Comparison of ENCODE assay signal across 1 cellular context in the genomic region with DNA sequence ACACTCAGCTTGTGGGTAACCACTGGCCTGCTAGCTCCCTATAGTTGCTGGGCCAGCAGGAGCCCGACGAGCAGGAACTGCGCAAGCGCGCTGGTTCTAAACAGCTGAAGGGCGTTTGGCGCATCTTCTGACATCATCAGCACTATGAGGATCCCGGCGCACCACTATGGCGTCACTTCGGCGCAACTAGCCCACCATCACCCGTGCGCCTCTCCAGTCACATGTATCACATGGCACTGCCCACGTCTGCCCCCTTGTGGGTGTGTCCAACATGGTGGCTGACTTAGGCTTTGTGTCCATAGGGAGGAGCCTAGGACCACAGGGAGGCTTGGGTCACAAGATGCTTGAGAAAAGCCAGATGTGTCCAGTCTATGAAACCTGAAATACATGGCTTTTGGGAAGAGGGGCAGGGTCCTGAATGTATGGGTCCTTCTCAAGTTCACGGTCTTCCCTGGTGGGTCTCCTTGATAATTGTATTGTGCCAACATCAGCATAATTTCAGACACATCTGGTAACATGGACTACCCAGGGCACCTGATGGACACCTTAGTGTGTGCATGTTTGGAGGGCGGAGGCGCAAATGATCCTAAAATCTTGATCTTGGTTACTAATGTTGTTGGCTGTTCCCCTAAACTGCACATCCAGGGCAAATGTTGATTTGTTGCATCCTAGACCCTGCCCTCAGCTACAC.
TF ChIP-seq lines count a peak whose summit lies in the region.

No MANE protein-coding gene starts in this region.

TF ChIP-seq in K562, 482 proteins besides CTCF, POLR2A, EP300 and RAD21 (continued from another document and continues in another):
- TF ChIP-seq, protein P1, sequence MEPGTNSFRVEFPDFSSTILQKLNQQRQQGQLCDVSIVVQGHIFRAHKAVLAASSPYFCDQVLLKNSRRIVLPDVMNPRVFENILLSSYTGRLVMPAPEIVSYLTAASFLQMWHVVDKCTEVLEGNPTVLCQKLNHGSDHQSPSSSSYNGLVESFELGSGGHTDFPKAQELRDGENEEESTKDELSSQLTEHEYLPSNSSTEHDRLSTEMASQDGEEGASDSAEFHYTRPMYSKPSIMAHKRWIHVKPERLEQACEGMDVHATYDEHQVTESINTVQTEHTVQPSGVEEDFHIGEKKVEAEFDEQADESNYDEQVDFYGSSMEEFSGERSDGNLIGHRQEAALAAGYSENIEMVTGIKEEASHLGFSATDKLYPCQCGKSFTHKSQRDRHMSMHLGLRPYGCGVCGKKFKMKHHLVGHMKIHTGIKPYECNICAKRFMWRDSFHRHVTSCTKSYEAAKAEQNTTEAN (CRISPR knock-in tag; IDR thresholded peaks at IDR 0.05) = no peak
- TF ChIP-seq KLF13 (tag; IDR thresholded peaks at IDR 0.05; ENCODE audit: borderline replicate concordance, low read depth) = no peak
- 0 out of 2 replicates have a peak, but pooled peaks have one; percentile 28 for TF ChIP-seq KHSRP (IDR thresholded peaks at IDR 0.05)
- TF ChIP-seq SMC3 (conservative IDR thresholded peaks at IDR 0.05; ENCODE audit: insufficient read depth, low read depth, low read length) = 0 out of 2 replicates have a peak, but pooled peaks have one; percentile 7
- no peak for TF ChIP-seq ZNF354B (CRISPR knock-in tag; IDR thresholded peaks at IDR 0.05)
- no peak for TF ChIP-seq ZNF174 (CRISPR knock-in tag; IDR thresholded peaks at IDR 0.05)
- no peak for TF ChIP-seq ZNF445 (CRISPR knock-in tag; IDR thresholded peaks at IDR 0.05; ENCODE audit: low read depth)
- 0 out of 2 replicates have a peak, but pooled peaks have one; percentile 4 for TF ChIP-seq JUND (IDR thresholded peaks at IDR 0.05; ENCODE audit: borderline replicate concordance, low read depth, low read length)
- TF ChIP-seq JUND (tag; IDR thresholded peaks at IDR 0.05; ENCODE audit: borderline replicate concordance, low read depth, low read length) = no peak
- TF ChIP-seq, protein P2, sequence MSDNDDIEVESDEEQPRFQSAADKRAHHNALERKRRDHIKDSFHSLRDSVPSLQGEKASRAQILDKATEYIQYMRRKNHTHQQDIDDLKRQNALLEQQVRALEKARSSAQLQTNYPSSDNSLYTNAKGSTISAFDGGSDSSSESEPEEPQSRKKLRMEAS (CRISPR knock-in tag; IDR thresholded peaks at IDR 0.05) = peak; percentile 28; the same call in 1 of the 2 replicates
- TF ChIP-seq, protein P3, sequence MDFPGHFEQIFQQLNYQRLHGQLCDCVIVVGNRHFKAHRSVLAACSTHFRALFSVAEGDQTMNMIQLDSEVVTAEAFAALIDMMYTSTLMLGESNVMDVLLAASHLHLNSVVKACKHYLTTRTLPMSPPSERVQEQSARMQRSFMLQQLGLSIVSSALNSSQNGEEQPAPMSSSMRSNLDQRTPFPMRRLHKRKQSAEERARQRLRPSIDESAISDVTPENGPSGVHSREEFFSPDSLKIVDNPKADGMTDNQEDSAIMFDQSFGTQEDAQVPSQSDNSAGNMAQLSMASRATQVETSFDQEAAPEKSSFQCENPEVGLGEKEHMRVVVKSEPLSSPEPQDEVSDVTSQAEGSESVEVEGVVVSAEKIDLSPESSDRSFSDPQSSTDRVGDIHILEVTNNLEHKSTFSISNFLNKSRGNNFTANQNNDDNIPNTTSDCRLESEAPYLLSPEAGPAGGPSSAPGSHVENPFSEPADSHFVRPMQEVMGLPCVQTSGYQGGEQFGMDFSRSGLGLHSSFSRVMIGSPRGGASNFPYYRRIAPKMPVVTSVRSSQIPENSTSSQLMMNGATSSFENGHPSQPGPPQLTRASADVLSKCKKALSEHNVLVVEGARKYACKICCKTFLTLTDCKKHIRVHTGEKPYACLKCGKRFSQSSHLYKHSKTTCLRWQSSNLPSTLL (IDR thresholded peaks at IDR 0.05) = no peak
- TF ChIP-seq PHB (CRISPR knock-in tag; IDR thresholded peaks at IDR 0.05) = no peak
- TF ChIP-seq RFX5 (IDR thresholded peaks at IDR 0.05; ENCODE audit: low read depth, low read length) = no peak
- no peak for TF ChIP-seq GATAD2A (IDR thresholded peaks at IDR 0.05)
- TF ChIP-seq THRAP3 (IDR thresholded peaks at IDR 0.05; ENCODE audit: borderline replicate concordance) = no peak
- peak; percentile 66 for TF ChIP-seq ATF1 (CRISPR knock-in tag; IDR thresholded peaks at IDR 0.05)
- TF ChIP-seq ATF1 (tag; IDR thresholded peaks at IDR 0.05) = peak; percentile 83
- TF ChIP-seq BACH1 (tag; IDR thresholded peaks at IDR 0.05) = no peak
- TF ChIP-seq RCOR1 (IDR thresholded peaks at IDR 0.05; ENCODE audit: borderline replicate concordance in 1 of 2, low read depth in 2 of 2, low read length in 2 of 2) = 0 out of 4 replicates have a peak, but pooled peaks of 1 of the 2 experiments have one; percentile 15
- no peak for TF ChIP-seq ELF2 (CRISPR knock-in tag; IDR thresholded peaks at IDR 0.05)
- no peak for TF ChIP-seq BDP1 (IDR thresholded peaks at IDR 0.05; ENCODE audit: insufficient read depth, insufficient read length)
- TF ChIP-seq MAFK (IDR thresholded peaks at IDR 0.05; ENCODE audit: low read length) = peak; percentile 28; the same call in 1 of the 2 replicates
- TF ChIP-seq, protein P4, sequence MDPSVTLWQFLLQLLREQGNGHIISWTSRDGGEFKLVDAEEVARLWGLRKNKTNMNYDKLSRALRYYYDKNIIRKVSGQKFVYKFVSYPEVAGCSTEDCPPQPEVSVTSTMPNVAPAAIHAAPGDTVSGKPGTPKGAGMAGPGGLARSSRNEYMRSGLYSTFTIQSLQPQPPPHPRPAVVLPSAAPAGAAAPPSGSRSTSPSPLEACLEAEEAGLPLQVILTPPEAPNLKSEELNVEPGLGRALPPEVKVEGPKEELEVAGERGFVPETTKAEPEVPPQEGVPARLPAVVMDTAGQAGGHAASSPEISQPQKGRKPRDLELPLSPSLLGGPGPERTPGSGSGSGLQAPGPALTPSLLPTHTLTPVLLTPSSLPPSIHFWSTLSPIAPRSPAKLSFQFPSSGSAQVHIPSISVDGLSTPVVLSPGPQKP (CRISPR knock-in tag; IDR thresholded peaks at IDR 0.05) = no peak
- TF ChIP-seq ZNF175 (CRISPR knock-in tag; IDR thresholded peaks at IDR 0.05; ENCODE audit: low read depth) = no peak
- no peak for TF ChIP-seq SNIP1 (IDR thresholded peaks at IDR 0.05; ENCODE audit: low read depth)
- no peak for TF ChIP-seq SRSF3 (IDR thresholded peaks at IDR 0.05; ENCODE audit: insufficient read depth, low read length)
- TF ChIP-seq L3MBTL2 (IDR thresholded peaks at IDR 0.05) = no peak
- peak; percentile 30; the same call in 1 of the 2 replicates for TF ChIP-seq ATF7 (IDR thresholded peaks at IDR 0.05)
- peak; percentile 54; the same call in 1 of the 2 replicates for TF ChIP-seq ZNF316 (IDR thresholded peaks at IDR 0.05)
- TF ChIP-seq, protein P5, sequence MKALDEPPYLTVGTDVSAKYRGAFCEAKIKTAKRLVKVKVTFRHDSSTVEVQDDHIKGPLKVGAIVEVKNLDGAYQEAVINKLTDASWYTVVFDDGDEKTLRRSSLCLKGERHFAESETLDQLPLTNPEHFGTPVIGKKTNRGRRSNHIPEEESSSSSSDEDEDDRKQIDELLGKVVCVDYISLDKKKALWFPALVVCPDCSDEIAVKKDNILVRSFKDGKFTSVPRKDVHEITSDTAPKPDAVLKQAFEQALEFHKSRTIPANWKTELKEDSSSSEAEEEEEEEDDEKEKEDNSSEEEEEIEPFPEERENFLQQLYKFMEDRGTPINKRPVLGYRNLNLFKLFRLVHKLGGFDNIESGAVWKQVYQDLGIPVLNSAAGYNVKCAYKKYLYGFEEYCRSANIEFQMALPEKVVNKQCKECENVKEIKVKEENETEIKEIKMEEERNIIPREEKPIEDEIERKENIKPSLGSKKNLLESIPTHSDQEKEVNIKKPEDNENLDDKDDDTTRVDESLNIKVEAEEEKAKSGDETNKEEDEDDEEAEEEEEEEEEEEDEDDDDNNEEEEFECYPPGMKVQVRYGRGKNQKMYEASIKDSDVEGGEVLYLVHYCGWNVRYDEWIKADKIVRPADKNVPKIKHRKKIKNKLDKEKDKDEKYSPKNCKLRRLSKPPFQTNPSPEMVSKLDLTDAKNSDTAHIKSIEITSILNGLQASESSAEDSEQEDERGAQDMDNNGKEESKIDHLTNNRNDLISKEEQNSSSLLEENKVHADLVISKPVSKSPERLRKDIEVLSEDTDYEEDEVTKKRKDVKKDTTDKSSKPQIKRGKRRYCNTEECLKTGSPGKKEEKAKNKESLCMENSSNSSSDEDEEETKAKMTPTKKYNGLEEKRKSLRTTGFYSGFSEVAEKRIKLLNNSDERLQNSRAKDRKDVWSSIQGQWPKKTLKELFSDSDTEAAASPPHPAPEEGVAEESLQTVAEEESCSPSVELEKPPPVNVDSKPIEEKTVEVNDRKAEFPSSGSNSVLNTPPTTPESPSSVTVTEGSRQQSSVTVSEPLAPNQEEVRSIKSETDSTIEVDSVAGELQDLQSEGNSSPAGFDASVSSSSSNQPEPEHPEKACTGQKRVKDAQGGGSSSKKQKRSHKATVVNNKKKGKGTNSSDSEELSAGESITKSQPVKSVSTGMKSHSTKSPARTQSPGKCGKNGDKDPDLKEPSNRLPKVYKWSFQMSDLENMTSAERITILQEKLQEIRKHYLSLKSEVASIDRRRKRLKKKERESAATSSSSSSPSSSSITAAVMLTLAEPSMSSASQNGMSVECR (CRISPR knock-in tag; IDR thresholded peaks at IDR 0.05) = no peak
- TF ChIP-seq ZNF77 (CRISPR knock-in tag; IDR thresholded peaks at IDR 0.05) = no peak
- TF ChIP-seq, protein P6, sequence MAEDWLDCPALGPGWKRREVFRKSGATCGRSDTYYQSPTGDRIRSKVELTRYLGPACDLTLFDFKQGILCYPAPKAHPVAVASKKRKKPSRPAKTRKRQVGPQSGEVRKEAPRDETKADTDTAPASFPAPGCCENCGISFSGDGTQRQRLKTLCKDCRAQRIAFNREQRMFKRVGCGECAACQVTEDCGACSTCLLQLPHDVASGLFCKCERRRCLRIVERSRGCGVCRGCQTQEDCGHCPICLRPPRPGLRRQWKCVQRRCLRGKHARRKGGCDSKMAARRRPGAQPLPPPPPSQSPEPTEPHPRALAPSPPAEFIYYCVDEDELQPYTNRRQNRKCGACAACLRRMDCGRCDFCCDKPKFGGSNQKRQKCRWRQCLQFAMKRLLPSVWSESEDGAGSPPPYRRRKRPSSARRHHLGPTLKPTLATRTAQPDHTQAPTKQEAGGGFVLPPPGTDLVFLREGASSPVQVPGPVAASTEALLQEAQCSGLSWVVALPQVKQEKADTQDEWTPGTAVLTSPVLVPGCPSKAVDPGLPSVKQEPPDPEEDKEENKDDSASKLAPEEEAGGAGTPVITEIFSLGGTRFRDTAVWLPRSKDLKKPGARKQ (CRISPR knock-in tag; IDR thresholded peaks at IDR 0.05) = no peak
- TF ChIP-seq, protein P7, sequence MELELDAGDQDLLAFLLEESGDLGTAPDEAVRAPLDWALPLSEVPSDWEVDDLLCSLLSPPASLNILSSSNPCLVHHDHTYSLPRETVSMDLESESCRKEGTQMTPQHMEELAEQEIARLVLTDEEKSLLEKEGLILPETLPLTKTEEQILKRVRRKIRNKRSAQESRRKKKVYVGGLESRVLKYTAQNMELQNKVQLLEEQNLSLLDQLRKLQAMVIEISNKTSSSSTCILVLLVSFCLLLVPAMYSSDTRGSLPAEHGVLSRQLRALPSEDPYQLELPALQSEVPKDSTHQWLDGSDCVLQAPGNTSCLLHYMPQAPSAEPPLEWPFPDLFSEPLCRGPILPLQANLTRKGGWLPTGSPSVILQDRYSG (tag; conservative IDR thresholded peaks at IDR 0.05; ENCODE audit: low read depth) = no peak
- TF ChIP-seq BMI1 (IDR thresholded peaks at IDR 0.05; ENCODE audit: low read length) = no peak
- no peak for TF ChIP-seq ZNF140 (CRISPR knock-in tag; IDR thresholded peaks at IDR 0.05)
- 0 out of 4 replicates have a peak, but pooled peaks of 1 of the 2 experiments have one; percentile 28 for TF ChIP-seq FOXK2 (conservative IDR thresholded peaks at IDR 0.05 in 1 of 2, IDR thresholded peaks at IDR 0.05 in 1 of 2; ENCODE audit: low read depth in 2 of 2)
- no peak for TF ChIP-seq ZKSCAN3 (CRISPR knock-in tag; IDR thresholded peaks at IDR 0.05)
- no peak for TF ChIP-seq NFIX (CRISPR knock-in tag; IDR thresholded peaks at IDR 0.05; ENCODE audit: low read depth)
- TF ChIP-seq, protein P8, sequence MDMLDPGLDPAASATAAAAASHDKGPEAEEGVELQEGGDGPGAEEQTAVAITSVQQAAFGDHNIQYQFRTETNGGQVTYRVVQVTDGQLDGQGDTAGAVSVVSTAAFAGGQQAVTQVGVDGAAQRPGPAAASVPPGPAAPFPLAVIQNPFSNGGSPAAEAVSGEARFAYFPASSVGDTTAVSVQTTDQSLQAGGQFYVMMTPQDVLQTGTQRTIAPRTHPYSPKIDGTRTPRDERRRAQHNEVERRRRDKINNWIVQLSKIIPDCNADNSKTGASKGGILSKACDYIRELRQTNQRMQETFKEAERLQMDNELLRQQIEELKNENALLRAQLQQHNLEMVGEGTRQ (CRISPR knock-in tag; IDR thresholded peaks at IDR 0.05) = peak; percentile 68
- TF ChIP-seq ZC3H4 (CRISPR knock-in tag; IDR thresholded peaks at IDR 0.05; ENCODE audit: borderline replicate concordance) = no peak
- TF ChIP-seq, protein P9, sequence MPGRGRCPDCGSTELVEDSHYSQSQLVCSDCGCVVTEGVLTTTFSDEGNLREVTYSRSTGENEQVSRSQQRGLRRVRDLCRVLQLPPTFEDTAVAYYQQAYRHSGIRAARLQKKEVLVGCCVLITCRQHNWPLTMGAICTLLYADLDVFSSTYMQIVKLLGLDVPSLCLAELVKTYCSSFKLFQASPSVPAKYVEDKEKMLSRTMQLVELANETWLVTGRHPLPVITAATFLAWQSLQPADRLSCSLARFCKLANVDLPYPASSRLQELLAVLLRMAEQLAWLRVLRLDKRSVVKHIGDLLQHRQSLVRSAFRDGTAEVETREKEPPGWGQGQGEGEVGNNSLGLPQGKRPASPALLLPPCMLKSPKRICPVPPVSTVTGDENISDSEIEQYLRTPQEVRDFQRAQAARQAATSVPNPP (IDR thresholded peaks at IDR 0.05; ENCODE audit: borderline replicate concordance, insufficient read depth, insufficient read length) = no peak
- TF ChIP-seq CREM (IDR thresholded peaks at IDR 0.05; ENCODE audit: low read depth) = peak; percentile 97
- no peak for TF ChIP-seq MCM2 (IDR thresholded peaks at IDR 0.05; ENCODE audit: low read depth)
- peak in 1 of 3 experiments; percentile 38 for TF ChIP-seq YY1 (IDR thresholded peaks at IDR 0.05; ENCODE audit: borderline replicate concordance in 1 of 3, control insufficient read depth in 1 of 3, extremely low read depth in 1 of 3, insufficient read depth in 3 of 3, insufficient read length in 1 of 3, insufficient replicate concordance in 2 of 3, low read depth in 1 of 3, low read length in 2 of 3)
- 0 out of 2 replicates have a peak, but pooled peaks have one; percentile 45 for TF ChIP-seq BHLHE40 (IDR thresholded peaks at IDR 0.05; ENCODE audit: low read length)
- TF ChIP-seq RAD51 (IDR thresholded peaks at IDR 0.05; ENCODE audit: borderline replicate concordance, low read depth) = no peak
- TF ChIP-seq, protein P10, sequence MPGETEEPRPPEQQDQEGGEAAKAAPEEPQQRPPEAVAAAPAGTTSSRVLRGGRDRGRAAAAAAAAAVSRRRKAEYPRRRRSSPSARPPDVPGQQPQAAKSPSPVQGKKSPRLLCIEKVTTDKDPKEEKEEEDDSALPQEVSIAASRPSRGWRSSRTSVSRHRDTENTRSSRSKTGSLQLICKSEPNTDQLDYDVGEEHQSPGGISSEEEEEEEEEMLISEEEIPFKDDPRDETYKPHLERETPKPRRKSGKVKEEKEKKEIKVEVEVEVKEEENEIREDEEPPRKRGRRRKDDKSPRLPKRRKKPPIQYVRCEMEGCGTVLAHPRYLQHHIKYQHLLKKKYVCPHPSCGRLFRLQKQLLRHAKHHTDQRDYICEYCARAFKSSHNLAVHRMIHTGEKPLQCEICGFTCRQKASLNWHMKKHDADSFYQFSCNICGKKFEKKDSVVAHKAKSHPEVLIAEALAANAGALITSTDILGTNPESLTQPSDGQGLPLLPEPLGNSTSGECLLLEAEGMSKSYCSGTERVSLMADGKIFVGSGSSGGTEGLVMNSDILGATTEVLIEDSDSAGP (CRISPR knock-in tag; IDR thresholded peaks at IDR 0.05) = no peak
- TF ChIP-seq C11orf30 (IDR thresholded peaks at IDR 0.05; ENCODE audit: low read depth) = peak; percentile 62; the same call in 1 of the 2 replicates
- TF ChIP-seq NR2C2 (CRISPR knock-in tag; IDR thresholded peaks at IDR 0.05) = no peak
- TF ChIP-seq NR2C2 (tag; IDR thresholded peaks at IDR 0.05) = no peak
